ENCODE assay signal across 24 cellular contexts in the genomic region with DNA sequence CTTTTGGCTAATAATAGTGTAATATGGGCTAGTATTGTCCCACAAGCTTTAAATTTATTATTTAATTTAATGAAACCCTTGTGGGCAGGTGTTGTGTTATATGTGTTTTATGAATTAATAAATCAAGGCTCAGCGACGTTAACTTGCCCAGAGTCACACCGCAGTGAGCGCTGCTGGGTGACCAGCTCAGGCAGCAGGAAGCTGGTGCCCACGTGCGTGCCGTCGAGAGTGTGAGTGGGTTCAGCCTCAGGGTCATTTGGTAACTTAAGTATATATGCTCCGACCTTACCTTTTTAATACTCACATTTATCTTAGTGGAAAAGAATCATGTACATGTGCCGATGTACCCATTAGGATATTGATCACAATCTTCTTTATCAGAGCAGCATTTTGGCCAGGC.
DNase-seq lines count a peak whose midpoint lies in the region; ATAC-seq and TF ChIP-seq lines count a peak whose summit lies in the region.
"Had no signal": no experiment of that assay in that cellular context is flagged by ENCODE, and none has a peak within 500 bp of the region (broad histone marks: within the 10 kb centered on the region; RNA-seq: fewer than 3 reads in every experiment).

No MANE protein-coding gene starts in this region.

- H3F3A ChIP-seq in PC-3 (ENCODE audit: low read length, unreplicated experiment), result no peaks in the 10 kb centered on the region

- no peaks in the 10 kb centered on the region for H3K9me2 ChIP-seq in PC-3 (replicated peaks; ENCODE audit: low read length)

- 0 out of 2 replicates have a peak, but pooled peaks cover 2% of the 10 kb centered on the region for H3K36me3 ChIP-seq in PC-3 (ENCODE audit: low read depth, low read length)
- no peaks in the 10 kb centered on the region for H3K36me3 ChIP-seq in brain microvascular endothelial cell (replicated peaks)
- H3K36me3 ChIP-seq in sigmoid colon, result peaks cover 0 to 2% (median 0%) of the 10 kb centered on the region in 4 donors

- H3K9me3 ChIP-seq in PC-3 (ENCODE audit: low read length) (no peaks in the 10 kb centered on the region), sigmoid colon (no peaks in the 10 kb centered on the region)
- H3K9me3 ChIP-seq: BLaER1 treated with 17β-estradiol and CSF1 and Interleukin-3, amounts not matched to agents 10 nM and 100 nM; Caco-2; Peyer's patch had no signal

- H3K27me3 ChIP-seq in PC-3 (ENCODE audit: low read length) (no peaks in the 10 kb centered on the region), brain microvascular endothelial cell (replicated peaks) (no peaks in the 10 kb centered on the region), sigmoid colon (no peaks in the 10 kb centered on the region)
- H3K27me3 ChIP-seq: BLaER1 treated with 17β-estradiol and CSF1 and Interleukin-3, amounts not matched to agents 10 nM and 100 nM; Peyer's patch had no signal

- no peak overlapping the region for H3K4me3 Mint-ChIP-seq in activated naive CD4-positive, alpha-beta T cell treated with anti-CD3 and anti-CD28 coated beads, Interleukin-2, amount 50 U/mL, for 24 hours
- H3K4me3 Mint-ChIP-seq: CD4-positive, alpha-beta memory T cell had no signal

- 97 to 98% methylated on average over 10 of the region's 10 CpGs for WGBS in sigmoid colon, 2 donors

- H4K20me1 ChIP-seq in PC-3 (ENCODE audit: low read length), result no peaks in the 10 kb centered on the region

- BruUV-seq in PC-3 (replicated peaks; lab: Mats Ljungman, UMichigan), result no TSS peak

- H3K4me1 ChIP-seq in PC-3 (ENCODE audit: insufficient read depth, low read length), result peaks cover 40% of the 10 kb centered on the region
- peaks cover 0 to 28% (median 17%) of the 10 kb centered on the region in 4 donors for H3K4me1 ChIP-seq in sigmoid colon

- H3K27me3 Mint-ChIP-seq in activated naive CD4-positive, alpha-beta T cell treated with anti-CD3 and anti-CD28 coated beads, Interleukin-2, amount 50 U/mL, for 24 hours, result no peaks in the 10 kb centered on the region
- H3K27me3 Mint-ChIP-seq: CD4-positive, alpha-beta memory T cell had no signal

- POLR2A ChIA-PET in PC-3 (lab: Charles Lee; ENCODE audit: unreplicated experiment), result no interaction called here

- no peak overlapping the region for H3K4me2 ChIP-seq in PC-3 (ENCODE audit: low read length)
- H3K4me2 ChIP-seq: BLaER1 treated with 17β-estradiol and CSF1 and Interleukin-3, amounts not matched to agents 10 nM and 100 nM had no signal

- CTCF ChIA-PET in PC-3 (lab: Charles Lee), result no interaction called here

- no peaks in the 10 kb centered on the region for H3K9me3 Mint-ChIP-seq in activated naive CD4-positive, alpha-beta T cell treated with anti-CD3 and anti-CD28 coated beads, Interleukin-2, amount 50 U/mL, for 24 hours
- H3K9me3 Mint-ChIP-seq: CD4-positive, alpha-beta memory T cell had no signal

- peak overlapping the region; percentile 15 for H3K27ac Mint-ChIP-seq in activated naive CD4-positive, alpha-beta T cell treated with anti-CD3 and anti-CD28 coated beads, Interleukin-2, amount 50 U/mL, for 24 hours

- H3K4me3 ChIP-seq in PC-3 (ENCODE audit: low read length), result no peak overlapping the region
- no peak overlapping the region for H3K4me3 ChIP-seq in brain microvascular endothelial cell (ENCODE audit: low read depth, low read length)
- H3K4me3 ChIP-seq in sigmoid colon, result no peak overlapping the region
- H3K4me3 ChIP-seq: BLaER1 treated with 17β-estradiol and CSF1 and Interleukin-3, amounts not matched to agents 10 nM and 100 nM; Peyer's patch had no signal

- TF ChIP-seq POLR2A in sigmoid colon (IDR thresholded peaks at IDR 0.05), result no peak

- no peak overlapping the region; the same call in 1 of the 2 replicates for H3K9ac ChIP-seq in PC-3 (ENCODE audit: low read length)
- H3K9ac ChIP-seq: BLaER1 treated with 17β-estradiol and CSF1 and Interleukin-3, amounts not matched to agents 10 nM and 100 nM had no signal

- no peak for DNase-seq in activated naive CD4-positive, alpha-beta T cell treated with Interleukin-2 at 50 U/mL for 16 hours
- DNase-seq in PC-3 (no peak), brain microvascular endothelial cell (no peak), sigmoid colon (peak; percentile 26), HUDEP-2 (lab: John Stamatoyannopoulos, UW; ENCODE audit: unreplicated experiment in 76 of 76) (no peak), foreskin melanocyte (no peak)
- DNase-seq: Caco-2; CD4-positive, alpha-beta memory T cell; DMS 273 treated with DMSO at 0.1 percent for 48 hours; DMS79 treated with DMSO at 0.1 percent for 48 hours; GOT3; Karpas-422; MV-4-11; NCI-H1105 treated with DMSO at 0.1 percent for 48 hours; NCI-H2029 treated with DMSO at 0.1 percent for 48 hours; NCI-H2171; NCI-H345; NCI-H524; NCI-H82; Right ventricle myocardium superior had no signal

- H3K4me1 Mint-ChIP-seq in activated naive CD4-positive, alpha-beta T cell treated with anti-CD3 and anti-CD28 coated beads, Interleukin-2, amount 50 U/mL, for 24 hours, result peaks cover 79% of the 10 kb centered on the region

- no peak overlapping the region for H2AFZ ChIP-seq in PC-3 (ENCODE audit: low read length)

- in situ Hi-C loops in brain microvascular endothelial cell (cut with HindIII; ENCODE audit: low pct_ligation_motif_present, low sequenced_read_pairs), result loop anchor here (25.0 kb wide), 1 partner anchor 417 kb away; no protein-coding TSS in a partner anchor

- TF ChIP-seq EP300 in sigmoid colon (IDR thresholded peaks at IDR 0.05), result no peak

- peaks cover 16% of the 10 kb centered on the region for H3K36me3 Mint-ChIP-seq in activated naive CD4-positive, alpha-beta T cell treated with anti-CD3 and anti-CD28 coated beads, Interleukin-2, amount 50 U/mL, for 24 hours

- peak overlapping the region; percentile 100 for H3K27ac ChIP-seq in PC-3 (ENCODE audit: low read length)
- peak overlapping the region; percentile 54 for H3K27ac ChIP-seq in brain microvascular endothelial cell
- no peak overlapping the region for H3K27ac ChIP-seq in sigmoid colon
- H3K27ac ChIP-seq: BLaER1 treated with 17β-estradiol and CSF1 and Interleukin-3, amounts not matched to agents 10 nM and 100 nM; Peyer's patch had no signal

- intact Hi-C loops in PC-3 (cut with micrococcal nuclease), result no loop called here
- intact Hi-C loops in sigmoid colon (cut with DNase I), result no loop called here

- H3K79me2 ChIP-seq in PC-3 (ENCODE audit: low read length), result no peaks in the 10 kb centered on the region

- TF ChIP-seq CTCF in PC-3 (conservative IDR thresholded peaks at IDR 0.05; ENCODE audit: low read depth, low read length), result no peak
- no peak for TF ChIP-seq CTCF in brain microvascular endothelial cell (IDR thresholded peaks at IDR 0.05; ENCODE audit: low read depth, low read length, missing control alignments)
- no peak for TF ChIP-seq CTCF in sigmoid colon (IDR thresholded peaks at IDR 0.05)

- no peak for ATAC-seq in PC-3
- ATAC-seq in HG03039 (IDR thresholded peaks at IDR 0.05; ENCODE audit: unreplicated experiment), result no peak

Comparison
In these comparisons a context has a peak if more than half of its experiments do, and no peak if none do; other contexts are left out.
1. H3K27ac ChIP-seq: peak in PC-3 (single experiment) and brain microvascular endothelial cell (single experiment); none in sigmoid colon (0 of 4).